15 cellular contexts compared by ENCODE assay signal in the genomic region with DNA sequence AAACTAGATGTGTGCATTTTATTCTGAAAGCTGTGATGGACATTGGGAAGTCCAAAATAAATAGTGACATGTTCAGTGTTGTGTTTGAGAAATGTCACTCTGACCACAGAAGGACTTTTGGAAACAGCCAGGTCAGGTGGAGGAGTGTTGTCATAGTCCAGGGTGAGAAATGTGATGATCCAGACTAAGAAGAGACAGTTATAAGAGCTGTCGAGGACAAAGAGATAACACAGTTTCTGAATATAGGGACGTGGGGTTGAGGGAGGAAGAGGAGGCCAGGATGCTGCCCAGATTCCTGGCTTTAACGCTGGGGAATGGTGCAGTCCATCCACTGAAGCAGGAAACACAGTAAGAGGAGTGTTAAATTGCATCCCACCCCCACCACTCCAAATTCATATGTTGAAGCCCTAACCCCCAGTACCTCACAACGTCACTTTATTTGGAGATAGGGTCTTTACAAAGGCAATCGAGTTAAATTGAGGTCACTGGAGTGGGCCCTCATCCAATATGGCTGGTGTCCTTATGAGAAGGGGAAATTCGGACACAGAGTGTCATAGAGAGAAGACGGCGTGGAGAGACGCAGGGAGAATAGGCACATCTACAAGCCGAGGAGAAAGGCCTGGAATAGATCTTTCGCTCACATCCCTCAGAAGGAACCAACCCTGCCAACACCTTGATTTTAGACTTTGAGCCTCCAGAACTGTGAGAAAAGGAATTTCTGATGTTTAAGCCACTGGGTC.
A peak's percentile ranks its signal among the peaks of the same experiment; 100 is the strongest.
DNase-seq lines count a peak whose midpoint lies in the region; ATAC-seq and TF ChIP-seq lines count a peak whose summit lies in the region.
"Had no signal": no experiment of that assay in that cellular context is flagged by ENCODE, and none has a peak within 500 bp of the region (broad histone marks: within the 10 kb centered on the region; RNA-seq: fewer than 3 reads in every experiment).

No MANE protein-coding gene starts in this region.

- peaks cover 35% of the 10 kb centered on the region for H3K4me1 ChIP-seq in cardiac muscle cell (ENCODE audit: low read depth)
- H3K4me1 ChIP-seq in heart right ventricle, result peaks cover 0 to 42% (median 11%) of the 10 kb centered on the region in 9 donors

- TF ChIP-seq CTCF in cardiac muscle cell (IDR thresholded peaks at IDR 0.05; ENCODE audit: low read depth, low read length) (no peak), heart right ventricle (IDR thresholded peaks at IDR 0.05) (no peak)

- H3K4me3 ChIP-seq in cardiac muscle cell, result no peak overlapping the region
- H3K4me3 ChIP-seq in heart right ventricle, result peak overlapping the region in 2 of 10 donors; percentile 3 to 24
- H3K4me3 ChIP-seq: GM23248 had no signal

- H3K36me3 ChIP-seq in cardiac muscle cell (no peaks in the 10 kb centered on the region), heart right ventricle (no peaks in the 10 kb centered on the region)

- peak; percentile 84 to 94 (median 90) for ATAC-seq in heart right ventricle
- ATAC-seq in left ventricle myocardium superior, result peak; percentile 94

- intact Hi-C loops in heart right ventricle (cut with DNase I) (loop anchor here in 4 of 10 donors (2.0 to 10.0 kb wide), 4 partner anchors 58 to 108 kb away; no protein-coding TSS in a partner anchor), left ventricle myocardium superior (cut with micrococcal nuclease) (loop anchor here (10.0 kb wide), 1 partner anchor 95 kb away; no protein-coding TSS in a partner anchor)

- DNase-seq in cardiac muscle cell (ENCODE audit: low read depth in 1 of 2, low spot score in 1 of 2) (no peak), heart right ventricle (peak in 1 of 2 donors; percentile 44), left ventricle myocardium superior (no peak), activated gamma-delta T cell treated with Interleukin-2 at 50 U/mL for 16 hours (no peak), D341Med (ENCODE audit: low spot score) (no peak), NCI-H345 treated with DMSO at 0.1 percent for 48 hours (lab: John Stamatoyannopoulos, UW; ENCODE audit: unreplicated experiment) (no peak)
- DNase-seq: C1 segment of cervical spinal cord; Calu3; CD4-positive, alpha-beta memory T cell; COR-L47; DMS153; DND-41; GM23248; H7; HCEC 1CT had no signal

- no peaks in the 10 kb centered on the region for H3K9me3 ChIP-seq in cardiac muscle cell (ENCODE audit: low read depth)
- H3K9me3 ChIP-seq in heart right ventricle, result no peaks in the 10 kb centered on the region

- H3K27ac ChIP-seq in cardiac muscle cell, result peak overlapping the region; percentile 69
- H3K27ac ChIP-seq in heart right ventricle, result peak overlapping the region; percentile 62 to 91 (median 83)
- H3K27ac ChIP-seq: GM23248 had no signal

- H3K27me3 ChIP-seq in cardiac muscle cell, result no peaks in the 10 kb centered on the region
- H3K27me3 ChIP-seq in heart right ventricle, result no peaks in the 10 kb centered on the region

- 51 to 54% methylated on average over 11 of the region's 11 CpGs for WGBS in heart right ventricle, 2 donors
